In genomic region chr18:51458861-51459260, GRCh38 we compare ENCODE assay signal across 25 cellular contexts.
"Had no signal": no experiment of that assay in that cellular context is flagged by ENCODE, and none has a peak within 500 bp of the region (broad histone marks: within the 10 kb centered on the region; RNA-seq: fewer than 3 reads in every experiment).

No MANE protein-coding gene starts in this region.

- H3K27me3 ChIP-seq: brain microvascular endothelial cell, dorsolateral prefrontal cortex, gastrocnemius medialis had no signal

- H3K4me1 ChIP-seq: gastrocnemius medialis had no signal

- H3K9me3 ChIP-seq: gastrocnemius medialis had no signal

- FAIRE-seq: astrocyte, bronchial epithelial cell had no signal

- DNase-seq: activated B cell treated with CpG ODN at 0.5 μM for 24 hours; activated CD4-positive, alpha-beta T cell treated with anti-CD3 and anti-CD28 coated beads for 48 hours; activated CD4-positive, alpha-beta T cell treated with anti-CD3 and anti-CD28 coated beads, Interleukin-2, amount 50 U/mL, for 1 hour; activated CD4-positive, alpha-beta T cell treated with anti-CD3 and anti-CD28 coated beads, Interleukin-2, amount 50 U/mL, for 48 hours; activated CD8-positive, alpha-beta memory T cell treated with anti-CD3 and anti-CD28 coated beads for 24 hours; activated CD8-positive, alpha-beta T cell treated with anti-CD3 and anti-CD28 coated beads for 36 hours; activated effector memory CD4-positive, alpha-beta T cell treated with Interleukin-2 at 50 U/mL for 16 hours; activated gamma-delta T cell treated with Interleukin-2 at 50 U/mL for 16 hours; activated naive CD4-positive, alpha-beta T cell treated with anti-CD3 and anti-CD28 coated beads, Interleukin-2, amount 50 U/mL, for 16 hours; activated naive CD4-positive, alpha-beta T cell treated with Interleukin-2 at 50 U/mL for 16 hours; activated T-cell treated with anti-CD3 and anti-CD28 coated beads, Interleukin-2, amount 50 U/mL, for 4 hours; amniotic stem cell; anterior cingulate cortex; brain microvascular endothelial cell; dorsolateral prefrontal cortex; effector memory CD4-positive, alpha-beta T cell; endodermal cell; foreskin fibroblast; gastrocnemius medialis; glutamatergic neuron; T-helper 2 cell had no signal

- H3K27ac ChIP-seq: brain microvascular endothelial cell, coronary artery, dorsolateral prefrontal cortex, gastrocnemius medialis, VCaP had no signal

- H3K4me3 ChIP-seq: coronary artery, dorsolateral prefrontal cortex, gastrocnemius medialis had no signal

- H3K36me3 ChIP-seq: brain microvascular endothelial cell, gastrocnemius medialis had no signal
